ENCODE assay signal across 16 cellular contexts in genomic region chr14:50758945-50759344, GRCh38.
DNase-seq lines count a peak whose midpoint lies in the region; ATAC-seq and TF ChIP-seq lines count a peak whose summit lies in the region.
"Had no signal": no experiment of that assay in that cellular context is flagged by ENCODE, and none has a peak within 500 bp of the region (broad histone marks: within the 10 kb centered on the region; RNA-seq: fewer than 3 reads in every experiment).

No MANE protein-coding gene starts in this region.

- H3K4me1 ChIP-seq in heart right ventricle (peaks cover 0 to 7% (median 0%) of the 10 kb centered on the region in 9 donors), mesenchymal stem cell (ENCODE audit: control insufficient read depth, insufficient read depth, low read depth, low read length) (peaks cover 1% of the 10 kb centered on the region), tibial artery (peaks cover 0 to 78% (median 15%) of the 10 kb centered on the region in 4 donors)

- no peak overlapping the region for H3K4ac ChIP-seq in mesenchymal stem cell (ENCODE audit: low read depth in 1 of 2, low read length in 2 of 2)

- no peak for DNase-seq in heart right ventricle
- no peak for DNase-seq in left ventricle myocardium superior
- no peak for DNase-seq in coronary artery (ENCODE audit: low spot score)
- DNase-seq in mesenchymal stem cell, result peak; percentile 38
- no peak for DNase-seq in tibial artery
- no peak for DNase-seq in lower leg skin (ENCODE audit: low spot score in 2 of 2)
- DNase-seq in DMS53 (lab: John Stamatoyannopoulos, UW), result no peak
- no peak for DNase-seq in NCI-H1105 treated with DMSO at 0.1 percent for 48 hours (lab: John Stamatoyannopoulos, UW)
- DNase-seq: CD8-positive, alpha-beta memory T cell; DMS79; KG1; NCI-H1694 treated with DMSO at 0.1 percent for 48 hours; NCI-H2227 treated with DMSO at 0.1 percent for 48 hours; NCI-H82; SIG-M5 had no signal

- H4K8ac ChIP-seq in mesenchymal stem cell (ENCODE audit: low read length), result no peak overlapping the region

- H3K4me3 ChIP-seq in heart right ventricle (no peak overlapping the region), coronary artery (no peak overlapping the region), mesenchymal stem cell (ENCODE audit: insufficient read depth in 1 of 2, low read depth in 1 of 2, low read length in 2 of 2) (no peak overlapping the region), tibial artery (peak overlapping the region; percentile 23 to 38), lower leg skin (ENCODE audit: low read depth, poor library complexity, severe bottlenecking) (no peak overlapping the region)
- H3K4me3 ChIP-seq: BLaER1 treated with 17β-estradiol and CSF1 and Interleukin-3, amounts not matched to agents 10 nM and 100 nM had no signal

- TF ChIP-seq CTCF in heart right ventricle (IDR thresholded peaks at IDR 0.05) (no peak), coronary artery (IDR thresholded peaks at IDR 0.05) (no peak), tibial artery (IDR thresholded peaks at IDR 0.05) (peak in 1 of 2 experiments; percentile 14), lower leg skin (IDR thresholded peaks at IDR 0.05) (no peak)

- H3K36me3 ChIP-seq in heart right ventricle (peaks cover 0 to 100% (median 60%) of the 10 kb centered on the region in 9 donors), mesenchymal stem cell (ENCODE audit: control insufficient read depth in 1 of 2, insufficient read depth in 2 of 2, low read depth in 1 of 2, low read length in 2 of 2) (peaks cover 20 to 68% of the 10 kb centered on the region in 2 experiments), tibial artery (peaks cover 5 to 38% (median 8%) of the 10 kb centered on the region in 3 donors)

- H3K4me2 ChIP-seq in mesenchymal stem cell (ENCODE audit: low read length, poor library complexity, severe bottlenecking), result no peak overlapping the region

- H3K18ac ChIP-seq in mesenchymal stem cell (ENCODE audit: low read depth in 1 of 2, low read length in 2 of 2), result no peak overlapping the region

- no peak overlapping the region for H3K23ac ChIP-seq in mesenchymal stem cell (ENCODE audit: low read length in 2 of 2)

- no peak overlapping the region for H2AFZ ChIP-seq in mesenchymal stem cell (ENCODE audit: low read depth, low read length)

- no peak overlapping the region for H2BK15ac ChIP-seq in mesenchymal stem cell (ENCODE audit: low read depth, poor library complexity, severe bottlenecking)

- H2BK5ac ChIP-seq in mesenchymal stem cell (ENCODE audit: low read depth, low read length, poor library complexity, severe bottlenecking), result no peak overlapping the region

- peaks cover 15% of the 10 kb centered on the region for H3K79me1 ChIP-seq in mesenchymal stem cell (replicated peaks; ENCODE audit: low read length, poor library complexity, severe bottlenecking)

- H2BK12ac ChIP-seq in mesenchymal stem cell (ENCODE audit: low read length in 2 of 2), result no peak overlapping the region

- peak in 2 of 8 donors; percentile 22 to 54 for ATAC-seq in heart right ventricle
- ATAC-seq in left ventricle myocardium superior, result no peak

- no peak overlapping the region for H3K9ac ChIP-seq in mesenchymal stem cell (ENCODE audit: low read length)
- H3K9ac ChIP-seq: BLaER1 treated with 17β-estradiol and CSF1 and Interleukin-3, amounts not matched to agents 10 nM and 100 nM had no signal

- H4K91ac ChIP-seq in mesenchymal stem cell (ENCODE audit: low read length), result no peak overlapping the region

- WGBS in heart right ventricle, 2 donors, result 80 to 82% methylated on average over 5 of the region's 5 CpGs
- WGBS in mesenchymal stem cell, result 89% methylated on average over 5 of the region's 5 CpGs
- WGBS in lower leg skin, 2 donors, result 94 to 98% methylated on average over 5 of the region's 5 CpGs

- H3K27me3 ChIP-seq in heart right ventricle (no peaks in the 10 kb centered on the region), mesenchymal stem cell (ENCODE audit: control insufficient read depth in 1 of 2, insufficient read depth in 1 of 2, low read length in 2 of 2) (no peaks in the 10 kb centered on the region), tibial artery (no peaks in the 10 kb centered on the region)
- H3K27me3 ChIP-seq: BLaER1 treated with 17β-estradiol and CSF1 and Interleukin-3, amounts not matched to agents 10 nM and 100 nM had no signal

- H2AK5ac ChIP-seq in mesenchymal stem cell (ENCODE audit: low read length, severe bottlenecking), result no peak overlapping the region

- H3K27ac ChIP-seq in heart right ventricle, result peak overlapping the region in 6 of 10 donors; percentile 8 to 63 (median 50)
- H3K27ac ChIP-seq in coronary artery, result peak overlapping the region; percentile 47 to 65
- H3K27ac ChIP-seq in mesenchymal stem cell (ENCODE audit: low read length, poor library complexity, severe bottlenecking), result no peak overlapping the region
- H3K27ac ChIP-seq in tibial artery, result peak overlapping the region; percentile 63 to 78

- no peak overlapping the region for H3K14ac ChIP-seq in mesenchymal stem cell (ENCODE audit: low read length in 2 of 2)

- no peak overlapping the region for H2BK120ac ChIP-seq in mesenchymal stem cell (ENCODE audit: low read depth, low read length)

- intact Hi-C loops in heart right ventricle (cut with DNase I), result no loop called here
- intact Hi-C loops in left ventricle myocardium superior (cut with micrococcal nuclease), result no loop called here
- intact Hi-C loops in tibial artery (cut with DNase I; ENCODE audit: low total_unique reads), result loop anchor here (5.0 kb wide), 1 partner anchor 92 kb away; the partner anchor contains the start of gene SAV1
- intact Hi-C loops in lower leg skin (cut with DNase I; ENCODE audit: low total_unique reads), result no loop called here

- no peak for TF ChIP-seq POLR2A in lower leg skin (IDR thresholded peaks at IDR 0.05)

- H3K9me3 ChIP-seq in heart right ventricle (no peaks in the 10 kb centered on the region), mesenchymal stem cell (ENCODE audit: control insufficient read depth, low read length) (no peaks in the 10 kb centered on the region), tibial artery (no peaks in the 10 kb centered on the region)
- H3K9me3 ChIP-seq: BLaER1 treated with 17β-estradiol and CSF1 and Interleukin-3, amounts not matched to agents 10 nM and 100 nM had no signal

Comparison
In these comparisons a context has a peak if more than half of its experiments do, and no peak if none do; other contexts are left out.
1. H3K4me3 ChIP-seq: peak in tibial artery (2 of 2); none in heart right ventricle (0 of 10), coronary artery (single experiment), mesenchymal stem cell (0 of 2) and lower leg skin (single experiment).